Comparison of ENCODE assay signal across 5 cellular contexts in the genomic region with DNA sequence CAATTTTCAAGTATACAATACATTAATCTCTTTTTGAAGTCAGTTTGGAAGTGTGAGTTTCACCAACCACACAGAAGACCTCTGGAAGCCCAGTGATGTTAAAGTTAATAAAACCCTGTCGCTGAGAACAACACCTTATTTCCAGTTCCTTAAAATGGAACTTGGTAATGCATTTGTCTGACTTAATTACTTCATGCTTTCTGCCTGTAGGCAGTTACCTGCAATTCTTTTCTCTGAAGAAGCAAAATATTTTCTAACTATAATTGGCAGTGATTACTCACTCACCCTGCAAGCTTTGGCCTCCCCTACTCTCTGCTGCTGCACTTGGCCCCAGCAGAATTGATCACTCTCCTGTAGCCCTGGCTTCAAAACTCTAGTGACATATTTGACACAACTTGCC.
"Had no signal": no experiment of that assay in that cellular context is flagged by ENCODE, and none has a peak within 500 bp of the region (broad histone marks: within the 10 kb centered on the region; RNA-seq: fewer than 3 reads in every experiment).

No MANE protein-coding gene starts in this region.

- H3K27ac ChIP-seq: KMS-11 had no signal

- H2AFZ ChIP-seq: GM23338 had no signal

- H3K4me3 ChIP-seq: GM23338 had no signal

- DNase-seq: H9, HCEC 1CT, KBM-7 had no signal

- H3K9ac ChIP-seq: KMS-11 had no signal

- ATAC-seq: GM23338 had no signal

- H3K4me2 ChIP-seq: GM23338, KMS-11 had no signal
